Comparison of ENCODE assay signal across 10 cellular contexts in genomic region chr6:11711644-11711993, GRCh38.
DNase-seq lines count a peak whose midpoint lies in the region; ATAC-seq, FAIRE-seq and TF ChIP-seq lines count a peak whose summit lies in the region.
"Had no signal": no experiment of that assay in that cellular context is flagged by ENCODE, and none has a peak within 500 bp of the region (broad histone marks: within the 10 kb centered on the region; RNA-seq: fewer than 3 reads in every experiment).

No MANE protein-coding gene starts in this region.

- FAIRE-seq in astrocyte (lab: Jason Lieb, UNC) = no peak
- FAIRE-seq: TTC549 had no signal

- no peak overlapping the region for H3K9ac ChIP-seq in astrocyte (ENCODE audit: low read length)

- no peaks in the 10 kb centered on the region for H3K27me3 Mint-ChIP-seq in astrocyte (ENCODE audit: low read depth, unreplicated experiment)
- no peaks in the 10 kb centered on the region for H3K27me3 Mint-ChIP-seq in glutamatergic neuron (ENCODE audit: unreplicated experiment)

- CTCF ChIA-PET in PC-9 (lab: Charles Lee) = no interaction called here

- H3K27ac Mint-ChIP-seq in astrocyte (ENCODE audit: unreplicated experiment) (no peak overlapping the region), glutamatergic neuron (ENCODE audit: unreplicated experiment) (no peak overlapping the region)

- peak; percentile 53 for ATAC-seq in GM19035 (IDR thresholded peaks at IDR 0.05; ENCODE audit: unreplicated experiment)
- ATAC-seq in GM19023 (IDR thresholded peaks at IDR 0.05; ENCODE audit: unreplicated experiment) = no peak

- TF ChIP-seq CTCF in NB4 (IDR thresholded peaks at IDR 0.05; ENCODE audit: low read depth, low read length) = no peak
- no peak for TF ChIP-seq CTCF in astrocyte (IDR thresholded peaks at IDR 0.05; ENCODE audit: insufficient read depth, low read depth, low read length)
- no peak for TF ChIP-seq CTCF in glutamatergic neuron (IDR thresholded peaks at IDR 0.05; ENCODE audit: partially characterized antibody, unreplicated experiment)
- no peak for TF ChIP-seq CTCF in PC-9 (conservative IDR thresholded peaks at IDR 0.05)

- H3K4me1 ChIP-seq in astrocyte (ENCODE audit: insufficient read depth, low read length) (peaks cover 7% of the 10 kb centered on the region), PC-9 (replicated peaks; ENCODE audit: insufficient read depth) (peaks cover 6% of the 10 kb centered on the region; the same call in 1 of the 2 replicates)

- H2AFZ ChIP-seq in astrocyte (ENCODE audit: low read depth, low read length) = peak overlapping the region; percentile 28
- H2AFZ ChIP-seq in PC-9 = no peak overlapping the region

- no peaks in the 10 kb centered on the region for H3K36me3 ChIP-seq in astrocyte (ENCODE audit: insufficient read depth, low read length)
- H3K36me3 ChIP-seq in PC-9 (ENCODE audit: low read depth) = no peaks in the 10 kb centered on the region

- BruUV-seq in PC-9 (replicated peaks; lab: Mats Ljungman, UMichigan) = no TSS peak

- no peak for TF ChIP-seq POLR2A in NB4 (IDR thresholded peaks at IDR 0.05; ENCODE audit: extremely low read depth, insufficient read length)

- H3K4me2 ChIP-seq in astrocyte (ENCODE audit: low read length) = peak overlapping the region; percentile 49
- no peak overlapping the region for H3K4me2 ChIP-seq in PC-9

- H3K79me2 ChIP-seq in astrocyte (ENCODE audit: insufficient read depth, low read length) (no peaks in the 10 kb centered on the region), PC-9 (ENCODE audit: low read depth) (no peaks in the 10 kb centered on the region)

- H3K27me3 ChIP-seq in astrocyte (ENCODE audit: insufficient read depth, low read length) (no peaks in the 10 kb centered on the region), PC-9 (ENCODE audit: insufficient read depth, low read depth) (no peaks in the 10 kb centered on the region)

- intact Hi-C loops in PC-9 (cut with micrococcal nuclease; ENCODE audit: unreplicated experiment) = no loop called here

- no peaks in the 10 kb centered on the region for H3F3A ChIP-seq in PC-9 (ENCODE audit: insufficient read depth, low read depth)

- H3K4me3 ChIP-seq in NB4 (ENCODE audit: low read depth, low read length) (no peak overlapping the region), astrocyte (ENCODE audit: insufficient read depth, low read depth, low read length) (no peak overlapping the region), PC-9 (no peak overlapping the region)

- no peaks in the 10 kb centered on the region for H3K9me2 ChIP-seq in PC-9 (ENCODE audit: insufficient read depth)

- H3K9me3 ChIP-seq in astrocyte (ENCODE audit: insufficient read depth, low read depth, low read length) (no peaks in the 10 kb centered on the region), PC-9 (ENCODE audit: insufficient read depth, low read depth) (0 out of 2 replicates have a peak, but pooled peaks cover 5% of the 10 kb centered on the region)

- H3K9me3 Mint-ChIP-seq in astrocyte (ENCODE audit: unreplicated experiment) = no peaks in the 10 kb centered on the region
- peaks cover 1% of the 10 kb centered on the region for H3K9me3 Mint-ChIP-seq in glutamatergic neuron (ENCODE audit: unreplicated experiment)

- peak; percentile 61 for DNase-seq in NB4 (ENCODE audit: low read depth)
- no peak for DNase-seq in astrocyte (ENCODE audit: low read depth)
- DNase-seq in stimulated activated CD4-positive, alpha-beta T cell treated with anti-CD3 and anti-CD28 coated beads, TNF-alpha, amount 100 ng/mL, for 4 hours (ENCODE audit: low read depth in 3 of 3) = peak; percentile 32 to 53 (median 37)
- DNase-seq in glutamatergic neuron = no peak
- no peak for DNase-seq in KG1 (lab: John Stamatoyannopoulos, UW)
- DNase-seq in PC-9 = no peak
- DNase-seq: Karpas-422 had no signal

- POLR2A ChIA-PET in PC-9 (lab: Charles Lee; ENCODE audit: unreplicated experiment) = no interaction called here

- H4K20me1 ChIP-seq in astrocyte (ENCODE audit: insufficient read depth, low read length) (no peaks in the 10 kb centered on the region), PC-9 (ENCODE audit: insufficient read depth) (no peaks in the 10 kb centered on the region)

- H3K4me1 Mint-ChIP-seq in astrocyte (ENCODE audit: low read depth, unreplicated experiment) (peaks cover 10% of the 10 kb centered on the region), glutamatergic neuron (ENCODE audit: low read depth, unreplicated experiment) (peaks cover 5% of the 10 kb centered on the region)

- H3K27ac ChIP-seq in astrocyte (ENCODE audit: low read depth, low read length) = no peak overlapping the region
- no peak overlapping the region for H3K27ac ChIP-seq in PC-9

- no peaks in the 10 kb centered on the region for H3K36me3 Mint-ChIP-seq in astrocyte (ENCODE audit: low read depth, unreplicated experiment)
- peaks cover 5% of the 10 kb centered on the region for H3K36me3 Mint-ChIP-seq in glutamatergic neuron (ENCODE audit: unreplicated experiment)

- H3K4me3 Mint-ChIP-seq in astrocyte (ENCODE audit: unreplicated experiment) (no peak overlapping the region), glutamatergic neuron (ENCODE audit: unreplicated experiment) (no peak overlapping the region)

Comparison
In these comparisons a context has a peak if more than half of its experiments do, and no peak if none do; other contexts are left out.
1. DNase-seq: peak in NB4 (single experiment) and stimulated activated CD4-positive, alpha-beta T cell treated with anti-CD3 and anti-CD28 coated beads, TNF-alpha, amount 100 ng/mL, for 4 hours (3 of 3); none in astrocyte (single experiment), glutamatergic neuron (single experiment), KG1 (single experiment) and PC-9 (0 of 2).